ENCODE assay signal across 29 cellular contexts in the genomic region with DNA sequence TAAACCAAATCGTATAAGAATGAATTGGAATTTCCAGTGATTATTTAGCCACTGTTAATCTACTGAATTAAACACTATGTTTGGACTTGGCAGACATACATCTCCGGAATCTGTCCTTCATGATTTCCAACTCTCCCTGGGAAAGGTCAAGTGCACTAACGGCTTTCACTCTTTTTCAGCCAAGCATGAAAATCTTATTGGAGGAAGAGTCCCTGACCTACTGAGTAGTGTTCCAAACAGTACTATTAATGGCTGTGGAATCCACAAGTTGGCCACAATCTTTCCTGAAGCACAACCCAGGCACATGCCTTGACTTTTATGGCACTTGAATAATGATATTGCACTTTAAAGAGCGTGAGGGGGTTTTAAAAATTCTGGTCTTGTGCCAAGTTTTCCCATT.
A peak's percentile ranks its signal among the peaks of the same experiment; 100 is the strongest.
DNase-seq lines count a peak whose midpoint lies in the region; ATAC-seq, FAIRE-seq and TF ChIP-seq lines count a peak whose summit lies in the region.
"Had no signal": no experiment of that assay in that cellular context is flagged by ENCODE, and none has a peak within 500 bp of the region (broad histone marks: within the 10 kb centered on the region; RNA-seq: fewer than 3 reads in every experiment).

No MANE protein-coding gene starts in this region.

- H3K36me3 ChIP-seq in astrocyte (ENCODE audit: insufficient read depth, low read length) (no peaks in the 10 kb centered on the region), body of pancreas (replicated peaks in 1 of 2; ENCODE audit: insufficient read depth in 1 of 2, low read depth in 2 of 2) (no peaks in the 10 kb centered on the region)
- H3K36me3 ChIP-seq: ovary, right lobe of liver, suprapubic skin had no signal

- no peaks in the 10 kb centered on the region for H3K27me3 Mint-ChIP-seq in astrocyte (ENCODE audit: low read depth, unreplicated experiment)
- H3K27me3 Mint-ChIP-seq: activated CD4-positive, alpha-beta memory T cell treated with anti-CD3 and anti-CD28 coated beads for 36 hours; activated T-helper 17 cell treated with anti-CD3 and anti-CD28 coated beads, Interleukin-2, amount 50 U/mL, for 72 hours; brain had no signal

- H3K9me3 ChIP-seq in astrocyte (ENCODE audit: insufficient read depth, low read depth, low read length) (no peaks in the 10 kb centered on the region), body of pancreas (no peaks in the 10 kb centered on the region)
- H3K9me3 ChIP-seq: mucosa of descending colon, ovary, right lobe of liver, suprapubic skin had no signal

- TF ChIP-seq CTCF in astrocyte (IDR thresholded peaks at IDR 0.05; ENCODE audit: insufficient read depth, low read depth, low read length) = no peak
- TF ChIP-seq CTCF in fibroblast of the aortic adventitia (IDR thresholded peaks at IDR 0.05; ENCODE audit: insufficient read depth, low read length) = no peak
- no peak for TF ChIP-seq CTCF in body of pancreas (IDR thresholded peaks at IDR 0.05)

- no peaks in the 10 kb centered on the region for H3K79me2 ChIP-seq in astrocyte (ENCODE audit: insufficient read depth, low read length)

- TF ChIP-seq POLR2A in body of pancreas (IDR thresholded peaks at IDR 0.05) = no peak

- H4K20me1 ChIP-seq in astrocyte (ENCODE audit: insufficient read depth, low read length) = no peaks in the 10 kb centered on the region

- no peak overlapping the region for H3K4me2 ChIP-seq in astrocyte (ENCODE audit: low read length)

- H3K36me3 Mint-ChIP-seq in astrocyte (ENCODE audit: low read depth, unreplicated experiment) = no peaks in the 10 kb centered on the region
- H3K36me3 Mint-ChIP-seq: activated CD4-positive, alpha-beta memory T cell treated with anti-CD3 and anti-CD28 coated beads for 36 hours; activated naive CD4-positive, alpha-beta T cell treated with anti-CD3 and anti-CD28 coated beads, Interleukin-2, amount 50 U/mL, for 72 hours; brain had no signal

- peak; percentile 13 for DNase-seq in EH (ENCODE audit: low read depth)
- DNase-seq in astrocyte (ENCODE audit: low read depth) = peak; percentile 39
- peak; percentile 35 for DNase-seq in fibroblast of the aortic adventitia (ENCODE audit: low read depth)
- DNase-seq in renal cortical epithelial cell (ENCODE audit: low read depth) = peak; percentile 64
- DNase-seq in SHP77 (lab: John Stamatoyannopoulos, UW) = no peak
- DNase-seq in body of pancreas = no peak
- DNase-seq in kidney glomerular epithelial cell (lab: John Stamatoyannopoulos, UW) = no peak
- DNase-seq: activated CD4-positive, alpha-beta memory T cell treated with anti-CD3 and anti-CD28 coated beads for 36 hours; activated CD8-positive, alpha-beta memory T cell treated with anti-CD3 and anti-CD28 coated beads, Interleukin-2, amount 50 U/mL, for 48 hours; effector CD4-positive, alpha-beta T cell; HCEC 1CT; KBM-7; mucosa of descending colon; NCI-H1417 treated with DMSO at 0.1 percent for 48 hours; NCI-H2081; NCI-H82; nephron progenitor cell; ovary; right lobe of liver; stimulated activated naive CD4-positive, alpha-beta T cell had no signal

- 36 to 43% methylated on average over 4 of the region's 4 CpGs for WGBS in body of pancreas, 2 donors

- no peaks in the 10 kb centered on the region for H3K27me3 ChIP-seq in astrocyte (ENCODE audit: insufficient read depth, low read length)
- H3K27me3 ChIP-seq in body of pancreas = no peaks in the 10 kb centered on the region
- H3K27me3 ChIP-seq: ovary, right lobe of liver, suprapubic skin had no signal

- no peaks in the 10 kb centered on the region for H3K9me3 Mint-ChIP-seq in astrocyte (ENCODE audit: unreplicated experiment)
- H3K9me3 Mint-ChIP-seq: activated CD4-positive, alpha-beta memory T cell treated with anti-CD3 and anti-CD28 coated beads for 36 hours; activated naive CD4-positive, alpha-beta T cell treated with anti-CD3 and anti-CD28 coated beads, Interleukin-2, amount 50 U/mL, for 72 hours; nephron progenitor cell had no signal

- ATAC-seq in body of pancreas = no peak
- ATAC-seq: activated CD4-positive, CD25-positive, alpha-beta regulatory T cell treated with anti-CD3 and anti-CD28 coated beads, Interleukin-2, amount 50 U/mL, for 24 hours; activated naive CD4-positive, alpha-beta T cell treated with anti-CD3 and anti-CD28 coated beads, Interleukin-2, amount 50 U/mL, for 72 hours; activated T-helper 17 cell treated with anti-CD3 and anti-CD28 coated beads, Interleukin-2, amount 50 U/mL, for 72 hours; mucosa of descending colon; right lobe of liver had no signal

- H3K9ac ChIP-seq in astrocyte (ENCODE audit: low read length) = no peak overlapping the region

- H3K4me1 Mint-ChIP-seq in astrocyte (ENCODE audit: low read depth, unreplicated experiment) = no peaks in the 10 kb centered on the region
- H3K4me1 Mint-ChIP-seq: activated T-helper 17 cell treated with anti-CD3 and anti-CD28 coated beads, Interleukin-2, amount 50 U/mL, for 72 hours had no signal

- intact Hi-C loops in body of pancreas (cut with DNase I) = no loop called here

- FAIRE-seq in astrocyte (lab: Jason Lieb, UNC) = no peak
- FAIRE-seq: colon, TTC549 had no signal

- no peak overlapping the region for H3K4me3 Mint-ChIP-seq in astrocyte (ENCODE audit: unreplicated experiment)
- H3K4me3 Mint-ChIP-seq: activated CD4-positive, alpha-beta memory T cell treated with anti-CD3 and anti-CD28 coated beads for 36 hours; activated T-helper 17 cell treated with anti-CD3 and anti-CD28 coated beads, Interleukin-2, amount 50 U/mL, for 72 hours; brain; nephron progenitor cell had no signal

- no peak overlapping the region for H2AFZ ChIP-seq in astrocyte (ENCODE audit: low read depth, low read length)

- H3K27ac ChIP-seq in astrocyte (ENCODE audit: low read depth, low read length) (no peak overlapping the region), body of pancreas (no peak overlapping the region)
- H3K27ac ChIP-seq: C4-2B, ovary, right lobe of liver, suprapubic skin had no signal

- no peak overlapping the region for H3K4me3 ChIP-seq in astrocyte (ENCODE audit: insufficient read depth, low read depth, low read length)
- H3K4me3 ChIP-seq in fibroblast of the aortic adventitia (ENCODE audit: low read depth, low read length) = no peak overlapping the region
- no peak overlapping the region for H3K4me3 ChIP-seq in body of pancreas
- H3K4me3 ChIP-seq: lung, mucosa of descending colon, ovary, right lobe of liver, suprapubic skin had no signal

- H3K4me1 ChIP-seq in astrocyte (ENCODE audit: insufficient read depth, low read length) (no peaks in the 10 kb centered on the region), body of pancreas (no peaks in the 10 kb centered on the region)
- H3K4me1 ChIP-seq: right lobe of liver had no signal

- no peak overlapping the region for H3K27ac Mint-ChIP-seq in astrocyte (ENCODE audit: unreplicated experiment)
- H3K27ac Mint-ChIP-seq: activated CD4-positive, alpha-beta memory T cell treated with anti-CD3 and anti-CD28 coated beads for 36 hours; activated naive CD4-positive, alpha-beta T cell treated with anti-CD3 and anti-CD28 coated beads, Interleukin-2, amount 50 U/mL, for 72 hours; activated T-helper 17 cell treated with anti-CD3 and anti-CD28 coated beads, Interleukin-2, amount 50 U/mL, for 72 hours; nephron progenitor cell had no signal

Comparison
In these comparisons a context has a peak if more than half of its experiments do, and no peak if none do; other contexts are left out.
1. DNase-seq: peak in EH (single experiment), astrocyte (single experiment), fibroblast of the aortic adventitia (single experiment) and renal cortical epithelial cell (single experiment); none in SHP77 (0 of 2), body of pancreas (0 of 4) and kidney glomerular epithelial cell (single experiment).